In genomic region chr4:74667944-74668343, GRCh38 we compare ENCODE assay signal across 24 cellular contexts.
"Had no signal": no experiment of that assay in that cellular context is flagged by ENCODE, and none has a peak within 500 bp of the region (broad histone marks: within the 10 kb centered on the region; RNA-seq: fewer than 3 reads in every experiment).

No MANE protein-coding gene starts in this region.

- DNase-seq: activated CD4-positive, alpha-beta memory T cell treated with anti-CD3 and anti-CD28 coated beads for 36 hours; activated CD4-positive, alpha-beta T cell treated with anti-CD3 and anti-CD28 coated beads, Interleukin-2, amount 10 ng/mL, durations not matched to agents 24 days and 14 days; activated CD4-positive, CD25-positive, alpha-beta regulatory T cell treated with anti-CD3 and anti-CD28 coated beads, Interleukin-2, amount 50 U/mL, for 72 hours; activated CD8-positive, alpha-beta memory T cell treated with anti-CD3 and anti-CD28 coated beads, Interleukin-2, amount 50 U/mL, for 4 hours; activated gamma-delta T cell treated with Interleukin-2 at 50 U/mL for 16 hours; activated naive CD8-positive, alpha-beta T cell treated with anti-CD3 and anti-CD28 coated beads, Interleukin-2, amount 50 U/mL, for 24 hours; activated T-cell treated with anti-CD3 and anti-CD28 coated beads, Interleukin-2, amount 50 U/mL, for 1 hour; amygdala; caudate nucleus; gastrocnemius medialis; glutamatergic neuron; islet precursor cell; left ventricle myocardium superior; mammary epithelial cell; naive thymus-derived CD4-positive, alpha-beta T cell; right cardiac atrium; stimulated activated CD4-positive, alpha-beta T cell treated with anti-CD3 and anti-CD28 coated beads, Interleukin-2, amount 100 ng/mL, for 48 hours; stimulated activated naive CD4-positive, alpha-beta T cell treated with Interleukin-2 at 50 U/mL for 16 hours; T-helper 17 cell had no signal

- H3K4me1 Mint-ChIP-seq: activated CD4-positive, alpha-beta T cell treated with anti-CD3 and anti-CD28 coated beads, Interleukin-2, amount 10 ng/mL, durations not matched to agents 24 days and 14 days; activated naive CD4-positive, alpha-beta T cell treated with anti-CD3 and anti-CD28 coated beads, Interleukin-2, amount 50 U/mL, for 24 hours; activated naive CD8-positive, alpha-beta T cell treated with anti-CD3 and anti-CD28 coated beads, Interleukin-2, amount 50 U/mL, for 24 hours; mesothelial cell of epicardium had no signal

- H3K4me3 ChIP-seq: gastrocnemius medialis, tibial nerve had no signal

- H3K36me3 ChIP-seq: gastrocnemius medialis, tibial nerve had no signal

- H3K27ac Mint-ChIP-seq: activated CD4-positive, alpha-beta memory T cell treated with anti-CD3 and anti-CD28 coated beads for 36 hours; activated CD4-positive, alpha-beta T cell treated with anti-CD3 and anti-CD28 coated beads, Interleukin-2, amount 10 ng/mL, durations not matched to agents 24 days and 14 days; activated naive CD4-positive, alpha-beta T cell treated with anti-CD3 and anti-CD28 coated beads, Interleukin-2, amount 50 U/mL, for 24 hours; activated naive CD8-positive, alpha-beta T cell treated with anti-CD3 and anti-CD28 coated beads, Interleukin-2, amount 50 U/mL, for 24 hours; activated T-helper 1 cell treated with anti-CD3 and anti-CD28 coated beads, Interleukin-12 subunit alpha, Interleukin-12 subunit beta, Interleukin-2, Interleukin-4 antibody, amounts not matched to agents 30 ng/mL and 10 ng/mL and 1 ng/mL, durations not matched to agents 14 hours and 24 hours and 36 hours; dendritic cell treated with granulocyte-macrophage colony-stimulating factor and Interleukin-4, amounts not matched to agents 40 ng/mL and 50 ng/mL, for 4 days; mesothelial cell of epicardium; naive thymus-derived CD4-positive, alpha-beta T cell; T-helper 17 cell had no signal

- H3K4me1 ChIP-seq: gastrocnemius medialis, tibial nerve had no signal

- H3K27ac ChIP-seq: gastrocnemius medialis, tibial nerve had no signal

- H3K4me3 Mint-ChIP-seq: activated CD4-positive, alpha-beta memory T cell treated with anti-CD3 and anti-CD28 coated beads for 36 hours; activated CD4-positive, alpha-beta T cell treated with anti-CD3 and anti-CD28 coated beads, Interleukin-2, amount 10 ng/mL, durations not matched to agents 24 days and 14 days; activated naive CD4-positive, alpha-beta T cell treated with anti-CD3 and anti-CD28 coated beads, Interleukin-2, amount 50 U/mL, for 24 hours; activated naive CD8-positive, alpha-beta T cell treated with anti-CD3 and anti-CD28 coated beads, Interleukin-2, amount 50 U/mL, for 24 hours; activated T-helper 1 cell treated with anti-CD3 and anti-CD28 coated beads, Interleukin-12 subunit alpha, Interleukin-12 subunit beta, Interleukin-2, Interleukin-4 antibody, amounts not matched to agents 30 ng/mL and 10 ng/mL and 1 ng/mL, durations not matched to agents 14 hours and 24 hours and 36 hours; dendritic cell treated with granulocyte-macrophage colony-stimulating factor and Interleukin-4, amounts not matched to agents 40 ng/mL and 50 ng/mL, for 4 days; mesothelial cell of epicardium; naive thymus-derived CD4-positive, alpha-beta T cell; T-helper 17 cell had no signal

- H3K27me3 Mint-ChIP-seq: dendritic cell treated with granulocyte-macrophage colony-stimulating factor and Interleukin-4, amounts not matched to agents 40 ng/mL and 50 ng/mL, for 4 days had no signal

- ATAC-seq: activated naive CD8-positive, alpha-beta T cell treated with anti-CD3 and anti-CD28 coated beads, Interleukin-2, amount 50 U/mL, for 24 hours; gastrocnemius medialis; left ventricle myocardium superior; naive thymus-derived CD4-positive, alpha-beta T cell; right cardiac atrium; T-helper 17 cell had no signal

- H3K27me3 ChIP-seq: gastrocnemius medialis, tibial nerve had no signal

- H3K36me3 Mint-ChIP-seq: activated CD4-positive, alpha-beta memory T cell treated with anti-CD3 and anti-CD28 coated beads for 36 hours; activated naive CD4-positive, alpha-beta T cell treated with anti-CD3 and anti-CD28 coated beads, Interleukin-2, amount 50 U/mL, for 24 hours; mesothelial cell of epicardium; naive thymus-derived CD4-positive, alpha-beta T cell had no signal

- H3K9me3 ChIP-seq: gastrocnemius medialis, tibial nerve had no signal

- H3K9me3 Mint-ChIP-seq: activated CD4-positive, alpha-beta memory T cell treated with anti-CD3 and anti-CD28 coated beads for 36 hours; activated CD4-positive, alpha-beta T cell treated with anti-CD3 and anti-CD28 coated beads, Interleukin-2, amount 10 ng/mL, durations not matched to agents 24 days and 14 days; activated naive CD4-positive, alpha-beta T cell treated with anti-CD3 and anti-CD28 coated beads, Interleukin-2, amount 50 U/mL, for 24 hours; activated naive CD8-positive, alpha-beta T cell treated with anti-CD3 and anti-CD28 coated beads, Interleukin-2, amount 50 U/mL, for 24 hours; activated T-helper 1 cell treated with anti-CD3 and anti-CD28 coated beads, Interleukin-12 subunit alpha, Interleukin-12 subunit beta, Interleukin-2, Interleukin-4 antibody, amounts not matched to agents 30 ng/mL and 10 ng/mL and 1 ng/mL, durations not matched to agents 14 hours and 24 hours and 36 hours; dendritic cell treated with granulocyte-macrophage colony-stimulating factor and Interleukin-4, amounts not matched to agents 40 ng/mL and 50 ng/mL, for 4 days had no signal
